ENCODE assay signal across 9 cellular contexts in genomic region chr22:36986242-36986821, GRCh38. TPM values are rescaled to one million over a fixed set of nuclear protein-coding genes. Genes with fewer than 3 reads are reported as not detected.
DNase-seq lines count a peak whose midpoint lies in the region; ATAC-seq, FAIRE-seq and TF ChIP-seq lines count a peak whose summit lies in the region.
"Had no signal": no experiment of that assay in that cellular context is flagged by ENCODE, and none has a peak within 500 bp of the region (broad histone marks: within the 10 kb centered on the region; RNA-seq: fewer than 3 reads in every experiment).

No MANE protein-coding gene starts in this region.

- no peak overlapping the region for H3K4me2 ChIP-seq in HepG2 (ENCODE audit: low read depth, low read length)

- WGBS in HepG2 (ENCODE audit: low lambda C conversion rate), result 35% methylated on average over 8 of the region's 8 CpGs

- ATAC-seq in HepG2 (no peak), HG02970 (IDR thresholded peaks at IDR 0.05; ENCODE audit: low FRiP score, unreplicated experiment) (no peak)

- DNase-seq in AG04450 (ENCODE audit: low read depth, low spot score) (no peak), HT-29 (ENCODE audit: low spot score) (peak; percentile 58), activated T-cell treated with anti-CD3 and anti-CD28 coated beads for 4 hours (peak; percentile 18), HepG2 (ENCODE audit: low spot score) (no peak), C1 segment of cervical spinal cord (lab: John Stamatoyannopoulos, UW) (no peak), NCI-H345 (lab: John Stamatoyannopoulos, UW) (no peak), HTR-8/SVneo (ENCODE audit: insufficient read length, low spot score) (no peak)

- TF ChIP-seq RAD21 in HepG2 (CRISPR knock-in tag; IDR thresholded peaks at IDR 0.05), result 0 out of 2 replicates have a peak, but pooled peaks have one; percentile 19

- H4K20me1 ChIP-seq in HepG2 (ENCODE audit: insufficient read depth, low read length), result no peaks in the 10 kb centered on the region

- H3K27ac ChIP-seq in AG04450 (ENCODE audit: low read depth, low read length) (no peak overlapping the region), HepG2 (ENCODE audit: extremely low read length, insufficient read depth, low read length) (no peak overlapping the region)
- H3K27ac ChIP-seq: skin epidermis had no signal

- intact Hi-C loops in HepG2 (cut with micrococcal nuclease; ENCODE audit: unreplicated experiment), result loop anchor here (5.0 kb wide), 1 partner anchor 36 kb away; no protein-coding TSS in a partner anchor

- H3K4me3 ChIP-seq in AG04450 (ENCODE audit: low read depth, low read length) (no peak overlapping the region), HepG2 (replicated peaks in 1 of 3; ENCODE audit: insufficient read depth in 1 of 3, low read depth in 2 of 3, low read length in 3 of 3) (no peak overlapping the region)
- H3K4me3 ChIP-seq: skin epidermis had no signal

- H3K27me3 ChIP-seq in AG04450 (ENCODE audit: control insufficient read depth, insufficient read depth, low read length) (peaks cover 15% of the 10 kb centered on the region), HepG2 (ENCODE audit: control insufficient read depth in 1 of 2, insufficient read depth in 2 of 2, low read length in 2 of 2) (peaks cover 2 to 23% of the 10 kb centered on the region in 2 experiments; a peak in 3 of 5 replicates)

- H3K4me1 ChIP-seq in HepG2 (ENCODE audit: insufficient read depth, low read length), result no peaks in the 10 kb centered on the region

- CTCF ChIA-PET in AG04450 (lab: Charles Lee) (no interaction called here), HepG2 (lab: Yijun Ruan, JAX; ENCODE audit: low intra/inter-chr PET ratio, low total read pairs) (interaction anchor here (0.7 to 2.0 kb wide), 4 partner anchors 8 to 274 kb away, joined by 4 to 9 read pairs (median 6); no protein-coding TSS in a partner anchor)

- in situ Hi-C loops in HepG2 (cut with HindIII; ENCODE audit: extremely low pct_ligation_motif_present, low pct_unique_long_range_greater_than_20kb), result no loop called here

- no peak for TF ChIP-seq POLR2A in HepG2 (IDR thresholded peaks at IDR 0.05; ENCODE audit: insufficient read depth in 1 of 2, low read depth in 2 of 2, low read length in 2 of 2)

- FAIRE-seq in HepG2 (lab: Jason Lieb, UNC) (no peak), HTR-8/SVneo (lab: Jason Lieb, UNC) (no peak)

- POLR2A ChIA-PET in AG04450 (lab: Yijun Ruan, JAX), result no interaction called here
- POLR2A ChIA-PET in HepG2 (lab: Yijun Ruan, JAX), result no interaction called here

- H3K79me2 ChIP-seq in HepG2 (ENCODE audit: insufficient read depth, low read length), result no peaks in the 10 kb centered on the region

- no peaks in the 10 kb centered on the region for H3K36me3 ChIP-seq in HepG2 (replicated peaks in 1 of 2; ENCODE audit: control insufficient read depth in 1 of 2, insufficient read depth in 2 of 2, low read length in 2 of 2)

- no peak for TF ChIP-seq EP300 in HepG2 (IDR thresholded peaks at IDR 0.05; ENCODE audit: low read depth in 2 of 2, low read length in 2 of 2)
- no peak for TF ChIP-seq EP300 in HepG2 (CRISPR knock-in tag; IDR thresholded peaks at IDR 0.05; ENCODE audit: borderline replicate concordance)

- no TSS peak for BruUV-seq in HepG2 (replicated peaks; lab: Mats Ljungman, UMichigan)

- H3K9me3 ChIP-seq in AG04450 (ENCODE audit: control insufficient read depth, insufficient read depth, low read length), result peaks cover 7% of the 10 kb centered on the region; the same call in 1 of the 2 replicates
- peaks cover 14% of the 10 kb centered on the region for H3K9me3 ChIP-seq in HepG2 (ENCODE audit: low read length)

- H2AFZ ChIP-seq in HepG2 (ENCODE audit: low read length), result no peak overlapping the region

- H3K9ac ChIP-seq in HepG2 (ENCODE audit: insufficient read depth, low read depth, low read length), result no peak overlapping the region

- peak; percentile 58 for TF ChIP-seq CTCF in AG04450 (IDR thresholded peaks at IDR 0.05; ENCODE audit: low read depth, low read length)
- TF ChIP-seq CTCF in HepG2 (CRISPR knock-in tag; IDR thresholded peaks at IDR 0.05), result peak; percentile 80

TF ChIP-seq in HepG2, 621 proteins besides CTCF, POLR2A, EP300 and RAD21 (continues in another document):
- TF ChIP-seq ZNF775 (CRISPR knock-in tag; IDR thresholded peaks at IDR 0.05; ENCODE audit: borderline replicate concordance), result no peak

RNA-seq across cellular contexts. Expression of gene TST, which starts 32.9 kb away (rescaled TPM):
- polyA plus RNA-seq in AG04450 (2011; rRNA removed) (26.3 and 36.7 TPM in 2 replicates), HepG2 (2011; rRNA removed) (63.6 and 86.4 TPM in 2 replicates)
- polyA minus RNA-seq in AG04450 (2011; rRNA and poly(A)+ RNA removed), result 16.7 and 22.2 TPM in 2 replicates
- 165 and 167 TPM in 2 replicates for total RNA-seq in HT-29 (2014; rRNA removed; shearing (Covaris generic))
- 44.1 and 44.6 TPM in 2 replicates for total RNA-seq in HepG2 (2016; rRNA removed; fragmentation: Illumina TruSeq; extraction: Trizol)
- 13.7 and 15.5 TPM in 2 replicates for total RNA-seq in HepG2 (2016; cell fraction: cytosol; rRNA removed; fragmentation: Illumina TruSeq; extraction: Trizol; ENCODE audit: low read depth)
- 40.1 and 44.0 TPM in 2 replicates for total RNA-seq in HepG2 (2016; cell fraction: insoluble cytoplasmic fraction; rRNA removed; fragmentation: Illumina TruSeq; extraction: Trizol)
- 17.1 and 24.3 TPM in 2 replicates for total RNA-seq in HepG2 (2016; cell fraction: membrane; rRNA removed; fragmentation: Illumina TruSeq; extraction: Trizol)
- 22.6 and 23.7 TPM in 2 replicates for total RNA-seq in HepG2 (2016; cell fraction: nucleus; rRNA removed; fragmentation: Illumina TruSeq; extraction: Trizol)
- 76.5 and 98.4 TPM in 2 replicates for polyA plus RNA-seq in HepG2 (2011; cell fraction: cytosol; rRNA removed)
- 54.5 and 63.2 TPM in 2 replicates for polyA plus RNA-seq in HepG2 (2011; cell fraction: nucleus; rRNA removed)
- 53.9 and 67.5 TPM in 2 replicates for polyA plus RNA-seq in HepG2 (2012)
- polyA plus RNA-seq in HepG2 (2016; cell fraction: cytosol; fragmentation: Illumina TruSeq; extraction: Trizol; ENCODE audit: low read depth), result 13.5 and 13.9 TPM in 2 replicates
- polyA plus RNA-seq in HepG2 (2016; cell fraction: insoluble cytoplasmic fraction; fragmentation: Illumina TruSeq; extraction: Trizol; ENCODE audit: low read depth), result 41.1 and 43.9 TPM in 2 replicates
- 14.3 and 18.2 TPM in 2 replicates for polyA plus RNA-seq in HepG2 (2016; cell fraction: membrane; fragmentation: Illumina TruSeq; extraction: Trizol; ENCODE audit: low read depth)
- 31.5 and 36.8 TPM in 2 replicates for polyA plus RNA-seq in HepG2 (2016; cell fraction: nucleus; fragmentation: Illumina TruSeq; extraction: Trizol; ENCODE audit: insufficient read depth, low read depth)
- polyA minus RNA-seq in HepG2 (2011; rRNA and poly(A)+ RNA removed; ENCODE audit: low replicate concordance), result 30.9 and 77.7 TPM in 2 replicates
- 20.6 and 23.0 TPM in 2 replicates for polyA minus RNA-seq in HepG2 (2011; cell fraction: cytosol; rRNA and poly(A)+ RNA removed)
- polyA minus RNA-seq in HepG2 (2011; cell fraction: nucleus; rRNA and poly(A)+ RNA removed), result 24.1 and 24.4 TPM in 2 replicates

RNA-seq across cellular contexts. Expression of gene MPST, which starts 33.2 kb away (rescaled TPM):
- polyA plus RNA-seq in AG04450 (2011; rRNA removed) (33.3 and 42.8 TPM in 2 replicates), HepG2 (2011; rRNA removed) (141 and 191 TPM in 2 replicates)
- 14.5 and 16.8 TPM in 2 replicates for polyA minus RNA-seq in AG04450 (2011; rRNA and poly(A)+ RNA removed)
- 211 and 220 TPM in 2 replicates for total RNA-seq in HT-29 (2014; rRNA removed; shearing (Covaris generic))
- total RNA-seq in HepG2 (2016; rRNA removed; fragmentation: Illumina TruSeq; extraction: Trizol), result 94.8 and 133 TPM in 2 replicates
- 214 and 241 TPM in 2 replicates for total RNA-seq in HepG2 (2016; cell fraction: cytosol; rRNA removed; fragmentation: Illumina TruSeq; extraction: Trizol; ENCODE audit: low read depth)
- total RNA-seq in HepG2 (2016; cell fraction: insoluble cytoplasmic fraction; rRNA removed; fragmentation: Illumina TruSeq; extraction: Trizol), result 83.9 and 129 TPM in 2 replicates
- 236 and 281 TPM in 2 replicates for total RNA-seq in HepG2 (2016; cell fraction: membrane; rRNA removed; fragmentation: Illumina TruSeq; extraction: Trizol)
- total RNA-seq in HepG2 (2016; cell fraction: nucleus; rRNA removed; fragmentation: Illumina TruSeq; extraction: Trizol), result 43.0 and 55.9 TPM in 2 replicates
- 159 and 302 TPM in 2 replicates for polyA plus RNA-seq in HepG2 (2011; cell fraction: cytosol; rRNA removed)
- polyA plus RNA-seq in HepG2 (2011; cell fraction: nucleus; rRNA removed), result 297 and 319 TPM in 2 replicates
- polyA plus RNA-seq in HepG2 (2012), result 112 and 147 TPM in 2 replicates
- 221 and 245 TPM in 2 replicates for polyA plus RNA-seq in HepG2 (2016; cell fraction: cytosol; fragmentation: Illumina TruSeq; extraction: Trizol; ENCODE audit: low read depth)
- 107 and 116 TPM in 2 replicates for polyA plus RNA-seq in HepG2 (2016; cell fraction: insoluble cytoplasmic fraction; fragmentation: Illumina TruSeq; extraction: Trizol; ENCODE audit: low read depth)
- polyA plus RNA-seq in HepG2 (2016; cell fraction: membrane; fragmentation: Illumina TruSeq; extraction: Trizol; ENCODE audit: low read depth), result 209 and 227 TPM in 2 replicates
- polyA plus RNA-seq in HepG2 (2016; cell fraction: nucleus; fragmentation: Illumina TruSeq; extraction: Trizol; ENCODE audit: insufficient read depth, low read depth), result 107 and 117 TPM in 2 replicates
- polyA minus RNA-seq in HepG2 (2011; rRNA and poly(A)+ RNA removed; ENCODE audit: low replicate concordance), result 17.7 and 144 TPM in 2 replicates
- 94.1 and 104 TPM in 2 replicates for polyA minus RNA-seq in HepG2 (2011; cell fraction: cytosol; rRNA and poly(A)+ RNA removed)
- 39.0 and 46.2 TPM in 2 replicates for polyA minus RNA-seq in HepG2 (2011; cell fraction: nucleus; rRNA and poly(A)+ RNA removed)

Comparison
In these comparisons a context has a peak if more than half of its experiments do, and no peak if none do; other contexts are left out.
1. DNase-seq: peak in HT-29 (single experiment) and activated T-cell treated with anti-CD3 and anti-CD28 coated beads for 4 hours (single experiment); none in AG04450 (single experiment), HepG2 (single experiment), C1 segment of cervical spinal cord (0 of 14), NCI-H345 (single experiment) and HTR-8/SVneo (single experiment).